In genomic region chr9:34252670-34253459, GRCh38 we compare ENCODE assay signal across 8 cellular contexts.
DNase-seq lines count a peak whose midpoint lies in the region; ATAC-seq and TF ChIP-seq lines count a peak whose summit lies in the region.

No MANE protein-coding gene starts in this region.

- peak; percentile 52 for ATAC-seq in DND-41 (ENCODE audit: insufficient read depth, low read depth)
- ATAC-seq in HG03103 (IDR thresholded peaks at IDR 0.05; ENCODE audit: low read depth, unreplicated experiment), result peak; percentile 67
- no peak for ATAC-seq in GM19395 (IDR thresholded peaks at IDR 0.05; ENCODE audit: unreplicated experiment)

- intact Hi-C loops in ovary (cut with DNase I), result loop anchor here in 2 of 4 donors (5.0 to 10.0 kb wide), 5 partner anchors 76 to 438 kb away; partner anchors contain the start of genes DCAF12 (in 1 of the 2), UBAP1 (in 1 of the 2) and UBE2R2 (in 1 of the 2)
- intact Hi-C loops in testis (cut with DNase I; ENCODE audit: low total_unique reads), result loop anchor here (10.0 kb wide), 2 partner anchors 58 to 168 kb away; no protein-coding TSS in a partner anchor

- no peak overlapping the region for H3K27ac ChIP-seq in DND-41 (ENCODE audit: low read length)
- H3K27ac ChIP-seq in ovary, result peak overlapping the region; percentile 28 to 52
- peak overlapping the region; percentile 73 to 95 for H3K27ac ChIP-seq in testis

- TF ChIP-seq EP300 in ovary (IDR thresholded peaks at IDR 0.05), result no peak

- H4K20me1 ChIP-seq in DND-41 (ENCODE audit: insufficient read depth, low read length), result no peaks in the 10 kb centered on the region; the same call in 1 of the 2 replicates

- no peaks in the 10 kb centered on the region for H3K27me3 ChIP-seq in DND-41 (ENCODE audit: insufficient read depth, low read length, poor library complexity)
- no peaks in the 10 kb centered on the region for H3K27me3 ChIP-seq in ovary
- H3K27me3 ChIP-seq in testis, result no peaks in the 10 kb centered on the region

- H3K4me1 ChIP-seq in DND-41 (ENCODE audit: insufficient read depth, low read length) (peaks cover 26% of the 10 kb centered on the region), ovary (ENCODE audit: insufficient read depth) (peaks cover 6% of the 10 kb centered on the region), testis (peaks cover 71% of the 10 kb centered on the region)

- TF ChIP-seq POLR2A in ovary (IDR thresholded peaks at IDR 0.05) (no peak), testis (IDR thresholded peaks at IDR 0.05) (no peak)

- H3K9me3 ChIP-seq in DND-41 (ENCODE audit: insufficient read depth, low read length, severe bottlenecking), result no peaks in the 10 kb centered on the region
- no peaks in the 10 kb centered on the region for H3K9me3 ChIP-seq in ovary
- H3K9me3 ChIP-seq in testis, result no peaks in the 10 kb centered on the region

- DNase-seq in DND-41 (peak; percentile 61), RPMI8226 (peak; percentile 65), germinal center (ENCODE audit: low spot score) (peak; percentile 78), ovary (peak; percentile 59 to 74 (median 68)), testis (peak; percentile 82)
- peak; percentile 16 for DNase-seq in activated effector memory CD4-positive, alpha-beta T cell treated with Interleukin-2 at 50 U/mL for 16 hours

- no peak overlapping the region for H2AFZ ChIP-seq in DND-41 (ENCODE audit: low read depth, low read length)

- 40 to 43% (median 40%) methylated on average over 10 of the region's 10 CpGs for WGBS in ovary, 3 donors
- 33 to 54% methylated on average over 8 to 10 of the region's 10 CpGs for WGBS in testis, 2 donors

- H3K79me2 ChIP-seq in DND-41 (ENCODE audit: insufficient read depth, low read length), result peaks cover 4% of the 10 kb centered on the region; the same call in 1 of the 2 replicates

- H3K36me3 ChIP-seq in DND-41 (ENCODE audit: insufficient read depth, low read length) (peaks cover 96% of the 10 kb centered on the region), ovary (no peaks in the 10 kb centered on the region), testis (ENCODE audit: low read depth, missing control alignments) (no peaks in the 10 kb centered on the region)

- H3K4me2 ChIP-seq in DND-41 (ENCODE audit: insufficient read depth, low read length), result no peak overlapping the region

- no peak overlapping the region for H3K9ac ChIP-seq in DND-41 (ENCODE audit: low read depth, low read length)

- H3K4me3 ChIP-seq in DND-41 (ENCODE audit: low read depth in 1 of 2, low read length in 2 of 2), result no peak overlapping the region
- H3K4me3 ChIP-seq in ovary, result no peak overlapping the region
- H3K4me3 ChIP-seq in testis, result no peak overlapping the region

- peak; percentile 86 for TF ChIP-seq CTCF in DND-41 (IDR thresholded peaks at IDR 0.05; ENCODE audit: borderline replicate concordance, extremely low read depth, low read length, poor library complexity, severe bottlenecking)
- peak; percentile 36 to 86 (median 56) for TF ChIP-seq CTCF in ovary (IDR thresholded peaks at IDR 0.05)
- peak; percentile 90 to 96 (median 92) for TF ChIP-seq CTCF in testis (IDR thresholded peaks at IDR 0.05)

Comparison
In these comparisons a context has a peak if more than half of its experiments do, and no peak if none do; other contexts are left out.
1. DNase-seq: peak in every context shown above with its lines; median percentile 82 in testis; 78 in germinal center; 68 in ovary; 65 in RPMI8226; 61 in DND-41; 16 in activated effector memory CD4-positive, alpha-beta T cell treated with Interleukin-2 at 50 U/mL for 16 hours.